Comparison of ENCODE assay signal across 8 cellular contexts in the genomic region with DNA sequence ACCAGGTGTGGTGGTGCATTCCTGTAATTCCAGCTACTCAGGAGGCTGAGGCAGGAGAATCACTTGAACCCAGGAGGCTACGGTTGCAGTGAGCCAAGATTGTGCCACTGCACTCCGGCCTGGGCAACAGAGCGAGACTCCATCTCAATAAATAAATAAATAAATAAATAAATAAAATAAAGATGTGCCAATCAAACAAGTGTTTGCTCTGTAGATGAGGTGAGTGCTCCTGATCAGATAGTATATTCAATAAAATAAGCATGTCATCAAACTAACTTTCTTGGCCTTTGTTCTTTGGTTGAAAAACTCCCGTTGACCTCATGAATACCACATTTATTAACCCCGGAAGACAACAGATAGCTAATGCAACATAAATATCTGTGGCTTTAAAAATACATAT. TPM values are rescaled to one million over a fixed set of nuclear protein-coding genes. Genes with fewer than 3 reads are reported as not detected.
DNase-seq lines count a peak whose midpoint lies in the region; FAIRE-seq and TF ChIP-seq lines count a peak whose summit lies in the region.
"Not testable (repeated sequence)": the region's sequence is repeated elsewhere in the genome, so short reads cannot be mapped to it uniquely, and the experiment has no call there.

No MANE protein-coding gene starts in this region.

- TF ChIP-seq CTCF in astrocyte (IDR thresholded peaks at IDR 0.05; ENCODE audit: insufficient read depth, low read depth, low read length); H1 (IDR thresholded peaks at IDR 0.05; ENCODE audit: control extremely low read depth in 1 of 3, insufficient read depth in 1 of 3, low read depth in 1 of 3, low read length in 3 of 3); hepatocyte (IDR thresholded peaks at IDR 0.05; ENCODE audit: poor library complexity); osteocyte (IDR thresholded peaks at IDR 0.05); tibial nerve (IDR thresholded peaks at IDR 0.05): not testable (repeated sequence)

- not testable (repeated sequence) for H3K9me3 Mint-ChIP-seq in astrocyte (ENCODE audit: unreplicated experiment); osteocyte (ENCODE audit: unreplicated experiment)

- H3K4me1 ChIP-seq in ES-I3 (ENCODE audit: insufficient read depth, low read length) (peaks cover 24% of the 10 kb centered on the region), astrocyte (ENCODE audit: insufficient read depth, low read length) (peaks cover 21% of the 10 kb centered on the region), H1 (replicated peaks in 1 of 4; ENCODE audit: control insufficient read depth in 3 of 4, insufficient read depth in 4 of 4, low read length in 3 of 4) (peaks cover 9 to 30% (median 23%) of the 10 kb centered on the region in 4 experiments), hepatocyte (ENCODE audit: insufficient read depth) (peaks cover 17% of the 10 kb centered on the region), mesodermal cell (ENCODE audit: control insufficient read depth, insufficient read depth, low read length, poor library complexity, severe bottlenecking) (peaks cover 24% of the 10 kb centered on the region), tibial nerve (peaks cover 0 to 19% (median 3%) of the 10 kb centered on the region in 4 donors)

- H2BK5ac ChIP-seq in H1 (ENCODE audit: low read depth, low read length), result not testable (repeated sequence)

- H3K4me3 ChIP-seq in astrocyte (ENCODE audit: insufficient read depth, low read depth, low read length) (peak overlapping the region; percentile 24), H1 (ENCODE audit: extremely low read depth in 1 of 4, insufficient read depth in 2 of 4, low read depth in 3 of 4, low read length in 4 of 4) (peak overlapping the region in 3 of 4 experiments; percentile 45 to 58 (median 48); a peak in 5 of 8 replicates), hepatocyte (peak overlapping the region; percentile 25), tibial nerve (peak overlapping the region in 3 of 4 donors; percentile 18 to 42 (median 39))
- not testable (repeated sequence) for H3K4me3 ChIP-seq in mesodermal cell (ENCODE audit: extremely low read depth, insufficient read depth, low read length, poor library complexity, severe bottlenecking)

- not testable (repeated sequence) for FAIRE-seq in astrocyte (lab: Jason Lieb, UNC); H1 (lab: Jason Lieb, UNC)

- H2BK120ac ChIP-seq in H1 (replicated peaks; ENCODE audit: low read depth, low read length), result not testable (repeated sequence)

- peak overlapping the region; percentile 32; the same call in 1 of the 2 replicates for H3K9ac ChIP-seq in ES-I3 (ENCODE audit: low read depth, low read length)
- not testable (repeated sequence) for H3K9ac ChIP-seq in astrocyte (ENCODE audit: low read length); H1 (replicated peaks in 1 of 4; ENCODE audit: extremely low read depth in 1 of 4, low read depth in 3 of 4, low read length in 3 of 4)

- H3K23ac ChIP-seq in H1 (ENCODE audit: insufficient read length), result not testable (repeated sequence)

- H3K36me3 ChIP-seq in ES-I3 (ENCODE audit: insufficient read depth, low read length); astrocyte (ENCODE audit: insufficient read depth, low read length); H1 (ENCODE audit: control insufficient read depth in 2 of 4, insufficient read depth in 4 of 4, low read length in 3 of 4); hepatocyte (replicated peaks; ENCODE audit: insufficient read depth, low read depth); mesodermal cell (ENCODE audit: control insufficient read depth, insufficient read depth, low read length); tibial nerve: not testable (repeated sequence)

- not testable (repeated sequence) for H3K79me1 ChIP-seq in H1 (ENCODE audit: low read depth, low read length)

- H3K9me3 ChIP-seq in ES-I3 (ENCODE audit: control insufficient read depth, insufficient read depth, low read length); astrocyte (ENCODE audit: insufficient read depth, low read depth, low read length); H1 (ENCODE audit: insufficient read depth in 2 of 2, low read depth in 1 of 2, low read length in 1 of 2); hepatocyte (ENCODE audit: low read depth); mesodermal cell (ENCODE audit: control insufficient read depth, low read length); tibial nerve: not testable (repeated sequence)

- not testable (repeated sequence) for H3K27ac Mint-ChIP-seq in astrocyte (ENCODE audit: unreplicated experiment)
- peak overlapping the region; percentile 76 for H3K27ac Mint-ChIP-seq in osteocyte (ENCODE audit: unreplicated experiment)

- H2BK15ac ChIP-seq in H1 (ENCODE audit: low read length), result not testable (repeated sequence)

- WGBS in H1 (ENCODE audit: extremely low coverage in 1 of 2, insufficient coverage in 1 of 2, insufficient read length in 1 of 2, insufficient replicate concordance in 2 of 2, low coverage in 1 of 2, low lambda C conversion rate in 2 of 2, missing lambda C conversion rate in 1 of 2), 2 experiments, result 76% methylated on average over 5 of the region's 5 CpGs; no CpG with 5 or more reads in 1 of the 2 experiments
- WGBS in hepatocyte (ENCODE audit: low lambda C conversion rate, missing lambda C conversion rate), result 64% methylated on average over 5 of the region's 5 CpGs
- WGBS in mesodermal cell (ENCODE audit: insufficient coverage in 2 of 2), 2 experiments, result no CpG with 5 or more reads among the region's 5 CpGs
- 56 to 63% methylated on average over 5 of the region's 5 CpGs for WGBS in tibial nerve, 2 donors

- POLR2A ChIA-PET in H1 (lab: Charles Lee; ENCODE audit: partially characterized antibody), result interaction anchor here (0.6 to 1.8 kb wide), 4 partner anchors 19 to 124 kb away, joined by 3 to 8 read pairs (median 5); no protein-coding TSS in a partner anchor

- H2AK5ac ChIP-seq in H1 (ENCODE audit: low read depth, low read length), result not testable (repeated sequence)

- H3K18ac ChIP-seq in H1 (ENCODE audit: extremely low read depth, low read length), result not testable (repeated sequence)

- H3K4me2 ChIP-seq in astrocyte (ENCODE audit: low read length) (peak overlapping the region; percentile 79), H1 (ENCODE audit: insufficient read depth in 1 of 2, low read depth in 2 of 2, low read length in 2 of 2) (peak overlapping the region; percentile 91 to 95), hepatocyte (peak overlapping the region; percentile 75)

- DNase-seq in NCI-H526 treated with DMSO at 0.1 percent for 48 hours (lab: John Stamatoyannopoulos, UW), result peak; percentile 55
- DNase-seq in astrocyte (ENCODE audit: low read depth); H1 (ENCODE audit: low read depth in 1 of 2, low spot score in 2 of 2); hepatocyte (ENCODE audit: low spot score); osteocyte (ENCODE audit: extremely low spot score, unreplicated experiment); tibial nerve (ENCODE audit: low spot score in 2 of 2): not testable (repeated sequence)

- not testable (repeated sequence) for H4K8ac ChIP-seq in H1 (ENCODE audit: extremely low read depth, insufficient read depth, low read length)

- not testable (repeated sequence) for H3K9me2 ChIP-seq in hepatocyte (replicated peaks; ENCODE audit: insufficient read depth)

- H2AFZ ChIP-seq in astrocyte (ENCODE audit: low read depth, low read length), result peak overlapping the region; percentile 62
- H2AFZ ChIP-seq in H1 (ENCODE audit: low read length), result not testable (repeated sequence)
- peak overlapping the region; percentile 3 for H2AFZ ChIP-seq in hepatocyte

- CTCF ChIA-PET in H1 (lab: Charles Lee; ENCODE audit: partially characterized antibody), result interaction anchor here (0.6 to 4.8 kb wide), 20 partner anchors 9 to 790 kb away, joined by 3 to 25 read pairs (median 4); no protein-coding TSS in a partner anchor

- H3K27ac ChIP-seq in astrocyte (ENCODE audit: low read depth, low read length); H1 (ENCODE audit: low read depth, low read length): not testable (repeated sequence)
- H3K27ac ChIP-seq in hepatocyte (peak overlapping the region; percentile 97), mesodermal cell (ENCODE audit: low read depth, low read length, severe bottlenecking) (peak overlapping the region; percentile 72), tibial nerve (peak overlapping the region in 3 of 4 donors; percentile 70 to 79 (median 77))

- H4K91ac ChIP-seq in H1 (replicated peaks; ENCODE audit: insufficient read length, low read length), result not testable (repeated sequence)

- not testable (repeated sequence) for TF ChIP-seq POLR2A in H1 (IDR thresholded peaks at IDR 0.05; ENCODE audit: control extremely low read depth in 1 of 2, low read depth in 2 of 2, low read length in 2 of 2); tibial nerve (IDR thresholded peaks at IDR 0.05)

- H3K4me3 Mint-ChIP-seq in astrocyte (ENCODE audit: unreplicated experiment), result not testable (repeated sequence)
- peak overlapping the region; percentile 66 for H3K4me3 Mint-ChIP-seq in osteocyte (ENCODE audit: unreplicated experiment)

- not testable (repeated sequence) for H4K5ac ChIP-seq in H1 (ENCODE audit: insufficient read length, low read depth, low read length)

- not testable (repeated sequence) for H3K14ac ChIP-seq in H1 (ENCODE audit: insufficient read length)

- peaks cover 11% of the 10 kb centered on the region for H3K23me2 ChIP-seq in H1 (ENCODE audit: low read depth, low read length)

- H2BK12ac ChIP-seq in H1 (ENCODE audit: low read depth, low read length), result not testable (repeated sequence)

- TF ChIP-seq EP300 in H1 (IDR thresholded peaks at IDR 0.05; ENCODE audit: borderline replicate concordance in 1 of 2, low read depth in 2 of 2, low read length in 2 of 2); tibial nerve (IDR thresholded peaks at IDR 0.05): not testable (repeated sequence)

- not testable (repeated sequence) for H4K20me1 ChIP-seq in astrocyte (ENCODE audit: insufficient read depth, low read length); H1 (replicated peaks in 1 of 2; ENCODE audit: control insufficient read depth in 1 of 2, insufficient read depth in 2 of 2, low read length in 2 of 2); hepatocyte (ENCODE audit: insufficient read depth, poor library complexity, severe bottlenecking)

- not testable (repeated sequence) for H3K27me3 Mint-ChIP-seq in astrocyte (ENCODE audit: low read depth, unreplicated experiment); osteocyte (ENCODE audit: unreplicated experiment)

- H3K4ac ChIP-seq in H1 (replicated peaks; ENCODE audit: insufficient read length, low read depth, low read length), result not testable (repeated sequence)

- H3K4me1 Mint-ChIP-seq in astrocyte (ENCODE audit: low read depth, unreplicated experiment), result peaks cover 13% of the 10 kb centered on the region
- peaks cover 19% of the 10 kb centered on the region for H3K4me1 Mint-ChIP-seq in osteocyte (ENCODE audit: unreplicated experiment)

- not testable (repeated sequence) for TF ChIP-seq RAD21 in H1 (IDR thresholded peaks at IDR 0.05 in 1 of 2, conservative IDR thresholded peaks at IDR 0.05 in 1 of 2; ENCODE audit: low read depth in 2 of 2, low read length in 2 of 2)

- not testable (repeated sequence) for H3K27me3 ChIP-seq in astrocyte (ENCODE audit: insufficient read depth, low read length); H1 (replicated peaks in 1 of 4; ENCODE audit: control insufficient read depth in 3 of 4, extremely low read depth in 1 of 4, insufficient read depth in 3 of 4, low read length in 3 of 4); hepatocyte; tibial nerve

- not testable (repeated sequence) for H3K36me3 Mint-ChIP-seq in astrocyte (ENCODE audit: low read depth, unreplicated experiment); osteocyte (ENCODE audit: unreplicated experiment)

- not testable (repeated sequence) for H3K79me2 ChIP-seq in astrocyte (ENCODE audit: insufficient read depth, low read length); H1 (ENCODE audit: control insufficient read depth in 1 of 2, insufficient read depth in 2 of 2, low read length in 2 of 2)
- H3K79me2 ChIP-seq in hepatocyte, result peaks cover 26% of the 10 kb centered on the region

- not testable (repeated sequence) for H2BK20ac ChIP-seq in H1 (ENCODE audit: low read length)

- not testable (repeated sequence) for H3K56ac ChIP-seq in H1 (replicated peaks; ENCODE audit: insufficient read length, low read depth, low read length)

RNA-seq across cellular contexts. Expression of a gene that starts 0.5 kb away (rescaled TPM):
- 46.4 and 51.8 TPM in 2 replicates for total RNA-seq in astrocyte
- total RNA-seq in H1 (2021; fragmentation: NEBNext Ultra II Directional; extraction: Animal tissue kit (Norgen Biotek cat#: 25700)), result 58.1 and 59.8 TPM in 2 replicates
- 30.8 and 34.0 TPM in 2 replicates for polyA plus RNA-seq in H1 (2011; rRNA removed)
- 30.1 TPM for polyA plus RNA-seq in H1 (2011; cell fraction: cytosol; rRNA removed)
- polyA plus RNA-seq in H1 (2011; cell fraction: nucleus; rRNA removed), result 51.4 TPM
- 25.9 to 40.1 TPM (median 35.7 TPM) in 4 replicates for polyA plus RNA-seq in H1 (2012, experiment 1 of 2)
- 7.1 TPM for polyA plus RNA-seq in H1 (2012, experiment 2 of 2)
- 20.5 TPM for polyA plus RNA-seq in H1 (2013, experiment 1 of 2)
- 17.9 TPM for polyA plus RNA-seq in H1 (2013, experiment 2 of 2)
- 196 and 248 TPM in 2 replicates for polyA minus RNA-seq in H1 (2011; rRNA and poly(A)+ RNA removed)
- 78.7 TPM for polyA minus RNA-seq in H1 (2011; cell fraction: cytosol; rRNA and poly(A)+ RNA removed)
- polyA minus RNA-seq in H1 (2011; cell fraction: nucleus; rRNA and poly(A)+ RNA removed), result 117 TPM
- 82.1 and 84.1 TPM in 2 replicates for total RNA-seq in hepatocyte
- 24.4 and 32.0 TPM in 2 replicates for polyA plus RNA-seq in hepatocyte
- 24.0 TPM for polyA plus RNA-seq in mesodermal cell (2013, experiment 1 of 2)
- polyA plus RNA-seq in mesodermal cell (2013, experiment 2 of 2), result 22.8 TPM
- total RNA-seq in osteocyte, result 34.0 and 36.0 TPM in 2 replicates
- 10 to 100 TPM; 25.7 to 55.9 (median 42.5) TPM for total RNA-seq in tibial nerve
